In genomic region chr17:1638624-1639300, GRCh38 we compare ENCODE assay signal across 22 cellular contexts. TPM values are rescaled to one million over a fixed set of nuclear protein-coding genes. Genes with fewer than 3 reads are reported as not detected.
DNase-seq lines count a peak whose midpoint lies in the region; ATAC-seq and TF ChIP-seq lines count a peak whose summit lies in the region.
"Had no signal": no experiment of that assay in that cellular context is flagged by ENCODE, and none has a peak within 500 bp of the region (broad histone marks: within the 10 kb centered on the region; RNA-seq: fewer than 3 reads in every experiment).

No MANE protein-coding gene starts in this region.

- no peak overlapping the region for H3K4me3 Mint-ChIP-seq in activated naive CD4-positive, alpha-beta T cell treated with anti-CD3 and anti-CD28 coated beads, Interleukin-2, amount 50 U/mL, for 24 hours

- DNase-seq in activated naive CD4-positive, alpha-beta T cell treated with anti-CD3 and anti-CD28 coated beads, Interleukin-2, amount 50 U/mL, for 16 hours: no peak
- DNase-seq in mesendoderm: no peak
- no peak for DNase-seq in upper lobe of left lung
- DNase-seq in NCI-H526 treated with DMSO at 0.1 percent for 48 hours (lab: John Stamatoyannopoulos, UW): no peak
- DNase-seq: 8988T; activated CD4-positive, alpha-beta T cell treated with anti-CD3 and anti-CD28 coated beads, Interleukin-2, amount 50 U/mL, for 48 hours; activated CD8-positive, alpha-beta memory T cell treated with anti-CD3 and anti-CD28 coated beads, Interleukin-2, amount 50 U/mL, for 48 hours; effector memory CD4-positive, alpha-beta T cell; gastrocnemius medialis; hippocampal formation; MV-4-11; NCI-H1694 treated with DMSO at 0.1 percent for 48 hours; NCI-H774; psoas muscle; stimulated activated CD4-positive, alpha-beta T cell treated with anti-CD3 and anti-CD28 coated beads, Interleukin-1b, Interleukin-23, amount 100 ng/mL, for 48 hours had no signal

- no peaks in the 10 kb centered on the region for H3K9me3 ChIP-seq in upper lobe of left lung
- H3K9me3 ChIP-seq: body of pancreas, esophagus muscularis mucosa, gastrocnemius medialis, mucosa of descending colon, psoas muscle, thoracic aorta had no signal

- no peaks in the 10 kb centered on the region for H3K79me2 ChIP-seq in mesendoderm (ENCODE audit: control insufficient read depth, insufficient read depth, low read length)

- TF ChIP-seq CTCF in upper lobe of left lung (IDR thresholded peaks at IDR 0.05): no peak

- no peaks in the 10 kb centered on the region for H3K4me1 ChIP-seq in mesendoderm (ENCODE audit: control insufficient read depth, low read depth, low read length)
- H3K4me1 ChIP-seq in upper lobe of left lung: peaks cover 9 to 27% (median 22%) of the 10 kb centered on the region in 4 donors

- peak overlapping the region; percentile 17 for H3K27ac Mint-ChIP-seq in activated naive CD4-positive, alpha-beta T cell treated with anti-CD3 and anti-CD28 coated beads, Interleukin-2, amount 50 U/mL, for 24 hours

- H3K9ac ChIP-seq in mesendoderm (ENCODE audit: low read length): no peak overlapping the region

- TF ChIP-seq EP300 in upper lobe of left lung (IDR thresholded peaks at IDR 0.05): no peak

- H3K4ac ChIP-seq in mesendoderm (ENCODE audit: low read depth, low read length): no peak overlapping the region

- H4K8ac ChIP-seq in mesendoderm (ENCODE audit: low read depth, low read length): no peak overlapping the region

- H3K4me1 Mint-ChIP-seq in activated naive CD4-positive, alpha-beta T cell treated with anti-CD3 and anti-CD28 coated beads, Interleukin-2, amount 50 U/mL, for 24 hours: no peaks in the 10 kb centered on the region

- no peak overlapping the region for H2BK5ac ChIP-seq in mesendoderm (ENCODE audit: low read length)

- no peak overlapping the region for H3K18ac ChIP-seq in mesendoderm (ENCODE audit: low read length)

- H3K56ac ChIP-seq in mesendoderm (ENCODE audit: low read length): peak overlapping the region; percentile 37

- H2BK15ac ChIP-seq in mesendoderm (replicated peaks; ENCODE audit: low read depth): no peak overlapping the region

- H4K5ac ChIP-seq in mesendoderm (ENCODE audit: low read length): no peak overlapping the region

- H3K27me3 Mint-ChIP-seq in activated naive CD4-positive, alpha-beta T cell treated with anti-CD3 and anti-CD28 coated beads, Interleukin-2, amount 50 U/mL, for 24 hours: no peaks in the 10 kb centered on the region

- H3K4me2 ChIP-seq in mesendoderm (ENCODE audit: low read length): no peak overlapping the region

- H3K9me3 Mint-ChIP-seq in activated naive CD4-positive, alpha-beta T cell treated with anti-CD3 and anti-CD28 coated beads, Interleukin-2, amount 50 U/mL, for 24 hours: no peaks in the 10 kb centered on the region
- H3K9me3 Mint-ChIP-seq: nephron progenitor cell had no signal

- ATAC-seq in upper lobe of left lung (ENCODE audit: low FRiP score in 2 of 2) (no peak), HG02759 (IDR thresholded peaks at IDR 0.05; ENCODE audit: unreplicated experiment) (no peak)
- ATAC-seq: body of pancreas, gastrocnemius medialis, mucosa of descending colon, psoas muscle had no signal

- WGBS in mesendoderm (ENCODE audit: extremely low coverage, insufficient coverage, low lambda C conversion rate): no CpG with 5 or more reads among the region's 19 CpGs
- WGBS in upper lobe of left lung, 2 donors: 73 to 86% methylated on average over 9 to 19 of the region's 19 CpGs

- no peak for TF ChIP-seq POLR2A in upper lobe of left lung (IDR thresholded peaks at IDR 0.05)

- no peak overlapping the region for H3K27ac ChIP-seq in mesendoderm (ENCODE audit: low read depth, low read length)
- H3K27ac ChIP-seq in upper lobe of left lung: peak overlapping the region in 3 of 4 donors; percentile 42 to 72 (median 68)
- H3K27ac ChIP-seq: body of pancreas, esophagus muscularis mucosa, gastrocnemius medialis, psoas muscle, thoracic aorta had no signal

- H3K36me3 Mint-ChIP-seq in activated naive CD4-positive, alpha-beta T cell treated with anti-CD3 and anti-CD28 coated beads, Interleukin-2, amount 50 U/mL, for 24 hours: no peaks in the 10 kb centered on the region

- H2AK5ac ChIP-seq in mesendoderm (ENCODE audit: low read length): no peak overlapping the region

- no peak overlapping the region for H2BK120ac ChIP-seq in mesendoderm (ENCODE audit: low read depth, low read length)

- H3K23ac ChIP-seq in mesendoderm (ENCODE audit: low read length): no peak overlapping the region

- H3K79me1 ChIP-seq in mesendoderm (ENCODE audit: low read length): no peaks in the 10 kb centered on the region

- H3K27me3 ChIP-seq in mesendoderm (ENCODE audit: insufficient read depth, low read length, poor library complexity): no peaks in the 10 kb centered on the region
- no peaks in the 10 kb centered on the region for H3K27me3 ChIP-seq in upper lobe of left lung
- H3K27me3 ChIP-seq: body of pancreas, esophagus muscularis mucosa, gastrocnemius medialis had no signal

- no peak overlapping the region for H3K4me3 ChIP-seq in mesendoderm (ENCODE audit: low read length)
- H3K4me3 ChIP-seq in upper lobe of left lung: no peak overlapping the region
- H3K4me3 ChIP-seq: body of pancreas, esophagus muscularis mucosa, gastrocnemius medialis, mucosa of descending colon, psoas muscle, thoracic aorta had no signal

- H3K36me3 ChIP-seq in mesendoderm (ENCODE audit: control insufficient read depth, insufficient read depth, low read length): no peaks in the 10 kb centered on the region
- H3K36me3 ChIP-seq in upper lobe of left lung: peaks cover 4 to 47% (median 26%) of the 10 kb centered on the region in 4 donors
- H3K36me3 ChIP-seq: thoracic aorta had no signal

RNA-seq across cellular contexts. Expression of gene SCARF1, which starts 6.8 kb away (rescaled TPM):
- polyA plus RNA-seq in mesendoderm (2013, experiment 1 of 2): 0.97 TPM
- 1.1 TPM for polyA plus RNA-seq in mesendoderm (2013, experiment 2 of 2)
- 10 to 100 TPM; 22.0 to 93.2 (median 55.5) TPM for total RNA-seq in upper lobe of left lung

RNA-seq across cellular contexts. Expression of gene SLC43A2, which starts 10.1 kb away (rescaled TPM):
- polyA plus RNA-seq in mesendoderm (2013, experiment 1 of 2): 6.4 TPM
- polyA plus RNA-seq in mesendoderm (2013, experiment 2 of 2): 7.3 TPM
- total RNA-seq in upper lobe of left lung: 10 to 100 TPM; 16.9 to 79.0 (median 49.2) TPM

RNA-seq across cellular contexts. Expression of gene RILP, which starts 10.9 kb away (rescaled TPM):
- 8.7 TPM for polyA plus RNA-seq in mesendoderm (2013, experiment 1 of 2)
- polyA plus RNA-seq in mesendoderm (2013, experiment 2 of 2): 8.5 TPM
- 100 to 1,000 TPM in 2 of 6 donors, 10 to 100 TPM in 4; 43.7 to 192 (median 85.4) TPM for total RNA-seq in upper lobe of left lung

RNA-seq across cellular contexts. Expression of gene PRPF8, which starts 45.9 kb away (rescaled TPM):
- polyA plus RNA-seq in mesendoderm (2013, experiment 1 of 2): 158 TPM
- polyA plus RNA-seq in mesendoderm (2013, experiment 2 of 2): 144 TPM
- total RNA-seq in upper lobe of left lung: 100 to 1,000 TPM; 173 to 283 (median 220) TPM
